In genomic region chr10:97179731-97180366, GRCh38 we compare ENCODE assay signal across 11 cellular contexts. TPM values are rescaled to one million over a fixed set of nuclear protein-coding genes. Genes with fewer than 3 reads are reported as not detected.
A peak's percentile ranks its signal among the peaks of the same experiment; 100 is the strongest.
DNase-seq lines count a peak whose midpoint lies in the region; ATAC-seq and TF ChIP-seq lines count a peak whose summit lies in the region.
"Had no signal": no experiment of that assay in that cellular context is flagged by ENCODE, and none has a peak within 500 bp of the region (broad histone marks: within the 10 kb centered on the region; RNA-seq: fewer than 3 reads in every experiment).

No MANE protein-coding gene starts in this region.

- H3K9ac ChIP-seq in NT2/D1 (ENCODE audit: insufficient read length, low read depth) (peak overlapping the region; percentile 51), smooth muscle cell (ENCODE audit: low read depth) (no peak overlapping the region)

- no peak overlapping the region for H3K27ac ChIP-seq in smooth muscle cell (ENCODE audit: low read depth)
- H3K27ac ChIP-seq: 22Rv1, ascending aorta had no signal

- 17% methylated on average over 26 of the region's 26 CpGs for WGBS in smooth muscle cell (ENCODE audit: low lambda C conversion rate)

- H4K20me1 ChIP-seq in smooth muscle cell (ENCODE audit: low read depth), result no peaks in the 10 kb centered on the region

- H3K4me1 ChIP-seq in NT2/D1 (ENCODE audit: insufficient read depth, insufficient read length) (no peaks in the 10 kb centered on the region), smooth muscle cell (ENCODE audit: low read depth) (no peaks in the 10 kb centered on the region)
- H3K4me1 ChIP-seq: ascending aorta had no signal

- no peak overlapping the region for H2AFZ ChIP-seq in smooth muscle cell (ENCODE audit: low read depth)

- no peaks in the 10 kb centered on the region for H3K79me2 ChIP-seq in smooth muscle cell (ENCODE audit: low read depth)

- H3K4me3 ChIP-seq in NT2/D1 (ENCODE audit: insufficient read length, low read depth) (no peak overlapping the region), smooth muscle cell (no peak overlapping the region)

- H3K9me3 ChIP-seq in NT2/D1 (ENCODE audit: insufficient read depth, low read length) (no peaks in the 10 kb centered on the region), smooth muscle cell (replicated peaks; ENCODE audit: low read depth) (no peaks in the 10 kb centered on the region)
- H3K9me3 ChIP-seq: ascending aorta had no signal

- DNase-seq in NCI-H1436 (lab: John Stamatoyannopoulos, UW), result peak; percentile 74
- no peak for DNase-seq in NCI-H1436 treated with DMSO at 0.1 percent for 48 hours (lab: John Stamatoyannopoulos, UW)
- peak; percentile 32 for DNase-seq in NT2/D1 (ENCODE audit: low read depth, low spot score)
- DNase-seq in Right ventricle myocardium superior, result no peak
- DNase-seq in smooth muscle cell (lab: John Stamatoyannopoulos, UW; ENCODE audit: unreplicated experiment), result no peak
- no peak for DNase-seq in epidermal melanocyte (ENCODE audit: insufficient read length, low spot score)
- DNase-seq in medulla oblongata (ENCODE audit: extremely low spot score), result no peak

- TF ChIP-seq CTCF in smooth muscle cell (IDR thresholded peaks at IDR 0.05; ENCODE audit: borderline replicate concordance, insufficient read depth, poor library complexity, severe bottlenecking), result peak; percentile 23

- intact Hi-C loops in Right ventricle myocardium superior (cut with DNase I), result no loop called here

- no peaks in the 10 kb centered on the region for H3K36me3 ChIP-seq in NT2/D1 (ENCODE audit: insufficient read depth, insufficient read length, low read length)
- no peaks in the 10 kb centered on the region for H3K36me3 ChIP-seq in smooth muscle cell (ENCODE audit: low read depth)
- H3K36me3 ChIP-seq: ascending aorta had no signal

- ATAC-seq in Right ventricle myocardium superior (ENCODE audit: poor library complexity), result peak; percentile 53
- no peak for ATAC-seq in HG02981 (IDR thresholded peaks at IDR 0.05; ENCODE audit: unreplicated experiment)

- peak overlapping the region; percentile 61 for H3K4me2 ChIP-seq in smooth muscle cell

- no peaks in the 10 kb centered on the region for H3F3A ChIP-seq in smooth muscle cell (ENCODE audit: low read depth)

- H3K27me3 ChIP-seq in NT2/D1 (ENCODE audit: insufficient read depth, insufficient read length) (peaks cover 33% of the 10 kb centered on the region), smooth muscle cell (ENCODE audit: low read depth) (peaks cover 84% of the 10 kb centered on the region)
- H3K27me3 ChIP-seq: ascending aorta had no signal

RNA-seq across cellular contexts. Expression of gene SLIT1, which starts 5.9 kb away (rescaled TPM):
- 0.16 TPM for total RNA-seq in Right ventricle myocardium superior
- total RNA-seq in smooth muscle cell, result 0.09 TPM in 1 of 2 replicates, not detected in the other
- 0.15 TPM in 1 of 2 replicates, not detected in the other for polyA plus RNA-seq in smooth muscle cell
- total RNA-seq: ascending aorta, lower leg skin had no signal

Comparison
In these comparisons a context has a peak if more than half of its experiments do, and no peak if none do; other contexts are left out.
1. DNase-seq: peak in NCI-H1436 (single experiment) and NT2/D1 (single experiment); none in NCI-H1436 treated with DMSO at 0.1 percent for 48 hours (single experiment), Right ventricle myocardium superior (single experiment), smooth muscle cell (single experiment), epidermal melanocyte (single experiment) and medulla oblongata (single experiment).